14 cellular contexts compared by ENCODE assay signal in the genomic region with DNA sequence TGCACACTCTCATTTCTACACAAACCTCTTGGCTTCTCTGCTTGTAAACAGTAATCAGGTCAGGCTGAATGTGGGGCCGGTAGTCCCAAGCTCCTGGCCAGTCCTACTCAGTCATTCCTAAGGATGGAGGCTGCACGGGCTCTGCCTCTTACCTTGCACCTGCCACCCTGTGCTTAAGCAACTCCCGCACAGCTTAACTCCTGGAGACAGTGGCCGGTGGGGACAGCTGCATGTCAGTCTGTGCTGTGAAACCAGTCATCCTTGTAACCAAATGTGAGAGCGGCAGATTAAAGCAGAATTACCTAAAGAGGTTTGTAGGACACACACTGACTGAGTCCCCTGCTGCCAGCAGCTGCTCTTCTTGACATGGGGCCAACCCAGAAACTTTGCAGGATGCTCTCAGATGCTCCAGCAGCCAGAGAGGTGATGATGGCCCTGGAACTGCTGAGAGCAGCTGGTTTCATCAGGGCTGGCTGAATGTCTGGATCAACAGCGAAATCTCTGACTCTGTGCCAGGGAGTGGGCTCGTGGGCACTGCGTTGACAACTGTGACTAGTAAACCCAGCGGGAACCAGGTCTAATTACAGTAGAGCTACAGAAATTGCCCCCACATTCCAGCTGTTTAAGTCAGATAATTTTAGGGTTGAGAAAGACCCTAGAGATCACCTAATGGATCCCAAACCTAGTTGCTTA.
DNase-seq lines count a peak whose midpoint lies in the region; ATAC-seq and TF ChIP-seq lines count a peak whose summit lies in the region.
"Had no signal": no experiment of that assay in that cellular context is flagged by ENCODE, and none has a peak within 500 bp of the region (broad histone marks: within the 10 kb centered on the region; RNA-seq: fewer than 3 reads in every experiment).

No MANE protein-coding gene starts in this region.

- H3K27ac Mint-ChIP-seq in glutamatergic neuron (ENCODE audit: unreplicated experiment): no peak overlapping the region
- H3K27ac Mint-ChIP-seq in T-cell: no peak overlapping the region
- H3K27ac Mint-ChIP-seq: activated naive CD8-positive, alpha-beta T cell treated with anti-CD3 and anti-CD28 coated beads for 36 hours had no signal

- H3K4me1 ChIP-seq in suprapubic skin: no peaks in the 10 kb centered on the region
- H3K4me1 ChIP-seq: upper lobe of left lung had no signal

- CTCF ChIA-PET in T-cell (lab: Charles Lee): interaction anchor here in 1 of 2 donors (0.6 kb wide), 1 partner anchor 56 kb away, joined by 4 read pairs; no protein-coding TSS in a partner anchor

- H3K4me3 Mint-ChIP-seq in glutamatergic neuron (ENCODE audit: unreplicated experiment): no peak overlapping the region
- H3K4me3 Mint-ChIP-seq in T-cell: no peak overlapping the region
- H3K4me3 Mint-ChIP-seq: activated naive CD8-positive, alpha-beta T cell treated with anti-CD3 and anti-CD28 coated beads for 36 hours had no signal

- H3K9me3 ChIP-seq in suprapubic skin: no peaks in the 10 kb centered on the region

- H3K4me1 Mint-ChIP-seq in glutamatergic neuron (ENCODE audit: low read depth, unreplicated experiment) (no peaks in the 10 kb centered on the region), T-cell (no peaks in the 10 kb centered on the region)
- H3K4me1 Mint-ChIP-seq: activated naive CD8-positive, alpha-beta T cell treated with anti-CD3 and anti-CD28 coated beads for 36 hours had no signal

- POLR2A ChIA-PET in T-cell (lab: Charles Lee): no interaction called here

- no peak for TF ChIP-seq POLR2A in suprapubic skin (IDR thresholded peaks at IDR 0.05)

- H3K9me3 Mint-ChIP-seq in glutamatergic neuron (ENCODE audit: unreplicated experiment) (peaks cover 2% of the 10 kb centered on the region), T-cell (peaks cover 0 to 3% (median 0%) of the 10 kb centered on the region in 3 donors)

- TF ChIP-seq EP300 in suprapubic skin (IDR thresholded peaks at IDR 0.05): no peak

- ATAC-seq in T-cell (replicated peaks in 1 of 4): no peak

- no peak overlapping the region for H3K27ac ChIP-seq in suprapubic skin
- H3K27ac ChIP-seq: upper lobe of left lung had no signal

- H3K27me3 Mint-ChIP-seq in glutamatergic neuron (ENCODE audit: unreplicated experiment) (peaks cover 1% of the 10 kb centered on the region), T-cell (peaks cover 0 to 4% of the 10 kb centered on the region in 2 donors)
- H3K27me3 Mint-ChIP-seq: activated naive CD8-positive, alpha-beta T cell treated with anti-CD3 and anti-CD28 coated beads for 36 hours had no signal

- TF ChIP-seq CTCF in suprapubic skin (IDR thresholded peaks at IDR 0.05) (no peak), glutamatergic neuron (IDR thresholded peaks at IDR 0.05; ENCODE audit: partially characterized antibody, unreplicated experiment) (no peak)

- WGBS in suprapubic skin: 63% methylated on average over 2 of the region's 9 CpGs

- DNase-seq in DMS53 treated with DMSO at 0.1 percent for 48 hours (lab: John Stamatoyannopoulos, UW; ENCODE audit: unreplicated experiment) (peak; percentile 87), NCI-H187 treated with DMSO at 0.1 percent for 48 hours (lab: John Stamatoyannopoulos, UW) (peak; percentile 95), NCI-H69 (lab: John Stamatoyannopoulos, UW) (peak; percentile 92), glomerular visceral epithelial cell (ENCODE audit: extremely low spot score) (peak; percentile 2), suprapubic skin (ENCODE audit: low spot score in 2 of 2) (no peak), glutamatergic neuron (no peak), NCI-H226 (no peak), T-cell (no peak)
- DNase-seq: activated CD4-positive, CD25-positive, alpha-beta regulatory T cell; activated naive CD8-positive, alpha-beta T cell treated with anti-CD3 and anti-CD28 coated beads for 36 hours; kidney; NCI-H526; SIG-M5; upper lobe of left lung had no signal

- no peaks in the 10 kb centered on the region for H3K27me3 ChIP-seq in suprapubic skin
- H3K27me3 ChIP-seq: upper lobe of left lung had no signal

- H3K36me3 Mint-ChIP-seq in glutamatergic neuron (ENCODE audit: unreplicated experiment) (no peaks in the 10 kb centered on the region), T-cell (no peaks in the 10 kb centered on the region)
- H3K36me3 Mint-ChIP-seq: activated naive CD8-positive, alpha-beta T cell treated with anti-CD3 and anti-CD28 coated beads for 36 hours had no signal

- no peak overlapping the region for H3K4me3 ChIP-seq in suprapubic skin
- H3K4me3 ChIP-seq: upper lobe of left lung had no signal

- H3K36me3 ChIP-seq in suprapubic skin: no peaks in the 10 kb centered on the region
- H3K36me3 ChIP-seq: upper lobe of left lung had no signal

Comparison
In these comparisons a context has a peak if more than half of its experiments do, and no peak if none do; other contexts are left out.
1. DNase-seq: peak in DMS53 treated with DMSO at 0.1 percent for 48 hours (single experiment), NCI-H187 treated with DMSO at 0.1 percent for 48 hours (single experiment), NCI-H69 (single experiment) and glomerular visceral epithelial cell (single experiment); none in suprapubic skin (0 of 2), glutamatergic neuron (single experiment), NCI-H226 (single experiment) and T-cell (0 of 34).